1 cellular context compared by ENCODE assay signal in genomic region chr17:36942031-36942599, GRCh38.
TF ChIP-seq lines count a peak whose summit lies in the region.

No MANE protein-coding gene starts in this region.

TF ChIP-seq in H1, 55 proteins besides CTCF, POLR2A, EP300 and RAD21:
- TF ChIP-seq CHD7 (IDR thresholded peaks at IDR 0.05; ENCODE audit: insufficient replicate concordance, low read length), result no peak
- TF ChIP-seq GTF2F1 (IDR thresholded peaks at IDR 0.05; ENCODE audit: borderline replicate concordance, low read depth, low read length), result no peak
- no peak for TF ChIP-seq ATF3 (IDR thresholded peaks at IDR 0.05; ENCODE audit: insufficient read depth, low read depth, low read length)
- TF ChIP-seq GABPA (IDR thresholded peaks at IDR 0.05; ENCODE audit: borderline replicate concordance, insufficient read depth, low read length), result no peak
- TF ChIP-seq YY1 (IDR thresholded peaks at IDR 0.05; ENCODE audit: low read depth, low read length), result no peak
- TF ChIP-seq JUN (IDR thresholded peaks at IDR 0.05; ENCODE audit: low read depth, low read length), result no peak
- no peak for TF ChIP-seq CREB1 (IDR thresholded peaks at IDR 0.05)
- peak; percentile 71 for TF ChIP-seq RNF2 (IDR thresholded peaks at IDR 0.05; ENCODE audit: borderline replicate concordance, low read depth, low read length, missing control alignments, poor library complexity, severe bottlenecking)
- TF ChIP-seq ASH2L (IDR thresholded peaks at IDR 0.05; ENCODE audit: low read length), result no peak
- no peak for TF ChIP-seq BCL11A (IDR thresholded peaks at IDR 0.05; ENCODE audit: low read depth in 2 of 2, low read length in 2 of 2)
- no peak for TF ChIP-seq MAX (IDR thresholded peaks at IDR 0.05)
- TF ChIP-seq JUND (IDR thresholded peaks at IDR 0.05; ENCODE audit: low read length), result no peak
- TF ChIP-seq EZH2 (IDR thresholded peaks at IDR 0.05; ENCODE audit: low read depth, low read length, severe bottlenecking), result peak; percentile 92
- no peak for TF ChIP-seq SIX5 (IDR thresholded peaks at IDR 0.05; ENCODE audit: low read depth, low read length)
- TF ChIP-seq HDAC6 (IDR thresholded peaks at IDR 0.05; ENCODE audit: low read depth, low read length), result no peak
- TF ChIP-seq KDM1A (IDR thresholded peaks at IDR 0.05; ENCODE audit: borderline replicate concordance, low read length), result no peak
- no peak for TF ChIP-seq SIRT6 (IDR thresholded peaks at IDR 0.05; ENCODE audit: low read length)
- no peak for TF ChIP-seq CHD2 (IDR thresholded peaks at IDR 0.05; ENCODE audit: low read length)
- TF ChIP-seq TBP (IDR thresholded peaks at IDR 0.05; ENCODE audit: low read depth, low read length), result no peak
- no peak for TF ChIP-seq CEBPB (IDR thresholded peaks at IDR 0.05; ENCODE audit: low read depth, low read length)
- TF ChIP-seq BRCA1 (IDR thresholded peaks at IDR 0.05; ENCODE audit: low read depth, low read length), result no peak
- no peak for TF ChIP-seq POLR2AphosphoS5 (IDR thresholded peaks at IDR 0.05; ENCODE audit: low read depth, low read length)
- no peak for TF ChIP-seq TAF1 (IDR thresholded peaks at IDR 0.05; ENCODE audit: low read depth, low read length)
- no peak for TF ChIP-seq CTBP2 (IDR thresholded peaks at IDR 0.05; ENCODE audit: borderline replicate concordance, insufficient read depth, insufficient read length, low read length)
- TF ChIP-seq CHD1 (IDR thresholded peaks at IDR 0.05; ENCODE audit: low read depth, low read length), result no peak
- TF ChIP-seq EGR1 (IDR thresholded peaks at IDR 0.05; ENCODE audit: borderline replicate concordance, low read depth, low read length), result no peak
- no peak for TF ChIP-seq TEAD4 (IDR thresholded peaks at IDR 0.05; ENCODE audit: low read depth, low read length)
- TF ChIP-seq TCF12 (IDR thresholded peaks at IDR 0.05; ENCODE audit: low read depth, low read length), result no peak
- TF ChIP-seq KDM5A (IDR thresholded peaks at IDR 0.05; ENCODE audit: low read length), result no peak
- TF ChIP-seq E2F6 (IDR thresholded peaks at IDR 0.05), result no peak
- TF ChIP-seq KDM4A (IDR thresholded peaks at IDR 0.05; ENCODE audit: low read depth, low read length, severe bottlenecking), result peak; percentile 50
- peak; percentile 97 for TF ChIP-seq SUZ12 (IDR thresholded peaks at IDR 0.05; ENCODE audit: low read length)
- TF ChIP-seq BACH1 (IDR thresholded peaks at IDR 0.05; ENCODE audit: low read length), result no peak
- TF ChIP-seq USF2 (IDR thresholded peaks at IDR 0.05; ENCODE audit: low read length), result no peak
- no peak for TF ChIP-seq PHF8 (conservative IDR thresholded peaks at IDR 0.05; ENCODE audit: low read depth, low read length)
- no peak for TF ChIP-seq FOSL1 (IDR thresholded peaks at IDR 0.05; ENCODE audit: insufficient read depth, low read depth, low read length)
- TF ChIP-seq NANOG (IDR thresholded peaks at IDR 0.05; ENCODE audit: insufficient read depth, low read depth, low read length, poor library complexity, severe bottlenecking), result no peak
- no peak for TF ChIP-seq HDAC2 (IDR thresholded peaks at IDR 0.05; ENCODE audit: borderline replicate concordance in 1 of 2, low read depth in 2 of 2, low read length in 2 of 2)
- TF ChIP-seq POU5F1 (IDR thresholded peaks at IDR 0.05; ENCODE audit: low read depth, low read length), result no peak
- 0 out of 2 replicates have a peak, but pooled peaks have one; percentile 13 for TF ChIP-seq SP1 (IDR thresholded peaks at IDR 0.05; ENCODE audit: low read depth, low read length)
- no peak for TF ChIP-seq ZNF274 (IDR thresholded peaks at IDR 0.05; ENCODE audit: borderline replicate concordance, extremely low read depth, low read length)
- no peak for TF ChIP-seq ATF2 (IDR thresholded peaks at IDR 0.05; ENCODE audit: low read length)
TF ChIP-seq in H1: peak in this region for 5.
